ENCODE assay signal across 33 cellular contexts in the genomic region with DNA sequence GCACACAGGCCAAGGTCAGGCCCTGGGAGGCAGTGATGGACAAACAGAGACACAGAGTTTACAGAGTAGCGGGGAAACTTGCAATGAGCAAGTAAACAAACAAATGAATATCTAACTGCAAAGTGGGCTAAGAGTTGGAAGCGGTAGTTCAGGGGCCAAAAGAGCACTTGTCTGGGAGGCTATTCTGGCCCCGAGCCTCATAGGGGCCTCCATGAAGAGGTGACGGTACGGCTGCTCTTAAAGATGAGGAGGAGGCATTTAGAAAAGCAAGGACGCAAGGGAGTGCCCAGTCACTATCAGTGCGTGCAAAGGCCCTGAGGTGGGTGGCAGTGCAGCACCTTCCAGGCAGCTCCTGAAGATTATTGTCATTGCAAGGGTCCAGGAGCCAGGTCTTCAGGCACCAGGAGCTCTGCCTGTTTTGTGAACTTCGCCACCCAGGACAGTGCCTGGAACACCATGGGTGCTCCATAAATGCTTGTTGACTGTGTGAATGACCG. TPM values are rescaled to one million over a fixed set of nuclear protein-coding genes. Genes with fewer than 3 reads are reported as not detected.
"Had no signal": no experiment of that assay in that cellular context is flagged by ENCODE, and none has a peak within 500 bp of the region (broad histone marks: within the 10 kb centered on the region; RNA-seq: fewer than 3 reads in every experiment).

No MANE protein-coding gene starts in this region.

- H3K27me3 ChIP-seq: adrenal gland, body of pancreas, gastrocnemius medialis, heart left ventricle had no signal

- H3K27ac ChIP-seq: adrenal gland, body of pancreas, esophagus muscularis mucosa, foreskin keratinocyte, gastrocnemius medialis, heart left ventricle, VCaP had no signal

- H3K4me3 ChIP-seq: adrenal gland, body of pancreas, esophagus muscularis mucosa, gastrocnemius medialis, heart left ventricle had no signal

- H3K36me3 ChIP-seq: adrenal gland, esophagus muscularis mucosa, gastrocnemius medialis, heart left ventricle had no signal

- ATAC-seq: activated naive CD4-positive, alpha-beta T cell treated with anti-CD3 and anti-CD28 coated beads, Interleukin-2, amount 50 U/mL, for 72 hours; activated naive CD8-positive, alpha-beta T cell treated with anti-CD3 and anti-CD28 coated beads, Interleukin-2, amount 50 U/mL, for 24 hours; activated T-cell treated with anti-CD3 and anti-CD28 coated beads, Interleukin-2, amount 50 U/mL, for 72 hours; body of pancreas; effector memory CD8-positive, alpha-beta T cell; foreskin keratinocyte; gastrocnemius medialis; heart left ventricle; T-helper 17 cell; WTC11 had no signal

- H3K4me1 ChIP-seq: body of pancreas, foreskin keratinocyte, gastrocnemius medialis, heart left ventricle had no signal

- FAIRE-seq: colon had no signal

- DNase-seq: activated CD4-positive, alpha-beta memory T cell treated with anti-CD3 and anti-CD28 coated beads, Interleukin-2, amount 10 ng/mL, durations not matched to agents 7 days and 5 days; activated CD4-positive, alpha-beta T cell treated with anti-CD3 and anti-CD28 coated beads for 1 hour; activated CD4-positive, alpha-beta T cell treated with anti-CD3 and anti-CD28 coated beads for 4 hours; activated CD4-positive, alpha-beta T cell treated with anti-CD3 and anti-CD28 coated beads, Interleukin-2, amount 10 ng/mL, durations not matched to agents 7 days and 5 days; activated CD4-positive, alpha-beta T cell treated with anti-CD3 and anti-CD28 coated beads, Interleukin-2, amount 50 U/mL, for 4 hours; activated CD8-positive, alpha-beta memory T cell treated with anti-CD3 and anti-CD28 coated beads, Interleukin-2, amount 50 U/mL, for 48 hours; activated gamma-delta T cell; activated naive CD4-positive, alpha-beta T cell; activated naive CD4-positive, alpha-beta T cell treated with anti-CD3 and anti-CD28 coated beads, Interleukin-2, amount 10 ng/mL, durations not matched to agents 7 days and 5 days; activated naive CD8-positive, alpha-beta T cell treated with anti-CD3 and anti-CD28 coated beads, Interleukin-2, amount 50 U/mL, for 24 hours; activated T-cell treated with anti-CD3 and anti-CD28 coated beads for 4 hours; activated T-cell treated with anti-CD3 and anti-CD28 coated beads, Interleukin-2, amount 50 U/mL, for 24 hours; activated T-cell treated with anti-CD3 and anti-CD28 coated beads, Interleukin-2, amount 50 U/mL, for 72 hours; adrenal gland; amygdala; aorta; body of pancreas; caudate nucleus; cortex of kidney; dermis blood vessel endothelial cell; effector CD4-positive, alpha-beta T cell; effector memory CD8-positive, alpha-beta T cell; erythroblast; foreskin keratinocyte; gastrocnemius medialis; glutamatergic neuron; T-helper 17 cell had no signal

- H3K9me3 ChIP-seq: adrenal gland, body of pancreas, esophagus muscularis mucosa, gastrocnemius medialis, heart left ventricle had no signal

RNA-seq across cellular contexts. Expression of a gene that starts 4.4 kb away (rescaled TPM):
- total RNA-seq: foreskin keratinocyte had no signal
